Comparison of ENCODE assay signal across 10 cellular contexts in genomic region chr7:155860840-155861479, GRCh38. TPM values are rescaled to one million over a fixed set of nuclear protein-coding genes. Genes with fewer than 3 reads are reported as not detected.
A peak's percentile ranks its signal among the peaks of the same experiment; 100 is the strongest.
DNase-seq lines count a peak whose midpoint lies in the region; ATAC-seq, FAIRE-seq and TF ChIP-seq lines count a peak whose summit lies in the region.
"Had no signal": no experiment of that assay in that cellular context is flagged by ENCODE, and none has a peak within 500 bp of the region (broad histone marks: within the 10 kb centered on the region; RNA-seq: fewer than 3 reads in every experiment).

No MANE protein-coding gene starts in this region.

- H3K27ac ChIP-seq in CD4-positive, alpha-beta T cell (ENCODE audit: low read depth, low read length): no peak overlapping the region
- H3K27ac ChIP-seq: gastrocnemius medialis had no signal

- no peak overlapping the region for H3K27ac Mint-ChIP-seq in HFFc6
- no peak overlapping the region for H3K27ac Mint-ChIP-seq in CD4-positive, alpha-beta T cell

- no peak for FAIRE-seq in RCC 7860 (lab: Jason Lieb, UNC)

- H3K9me3 ChIP-seq in CD4-positive, alpha-beta T cell (ENCODE audit: control insufficient read depth, low read length): no peaks in the 10 kb centered on the region
- H3K9me3 ChIP-seq: gastrocnemius medialis had no signal

- peaks cover 7% of the 10 kb centered on the region; the same call in 1 of the 2 replicates for H3K9me3 Mint-ChIP-seq in HFFc6
- no peaks in the 10 kb centered on the region for H3K9me3 Mint-ChIP-seq in CD4-positive, alpha-beta T cell

- H3K27me3 Mint-ChIP-seq in HFFc6 (ENCODE audit: insufficient read depth): peaks cover 2% of the 10 kb centered on the region
- H3K27me3 Mint-ChIP-seq in CD4-positive, alpha-beta T cell: peaks cover 8% of the 10 kb centered on the region

- intact Hi-C loops in CD4-positive, alpha-beta T cell (cut with DNase I, micrococcal nuclease): no loop called here

- no peaks in the 10 kb centered on the region for H3K27me3 ChIP-seq in CD4-positive, alpha-beta T cell (ENCODE audit: control insufficient read depth, insufficient read depth, low read length)

- TF ChIP-seq CTCF in fibroblast of villous mesenchyme (IDR thresholded peaks at IDR 0.05; ENCODE audit: insufficient read depth, low read depth, low read length) (no peak), HFFc6 (IDR thresholded peaks at IDR 0.05) (no peak)
- no peak for TF ChIP-seq CTCF in CD4-positive, alpha-beta T cell (IDR thresholded peaks at IDR 0.05)

- H3K4me1 Mint-ChIP-seq in HFFc6 (ENCODE audit: low read depth): no peaks in the 10 kb centered on the region
- H3K4me1 Mint-ChIP-seq in CD4-positive, alpha-beta T cell (ENCODE audit: low read depth): no peaks in the 10 kb centered on the region

- POLR2A ChIA-PET in CD4-positive, alpha-beta T cell (lab: Charles Lee): no interaction called here

- no peak for ATAC-seq in GM21576 (IDR thresholded peaks at IDR 0.05; ENCODE audit: unreplicated experiment)
- ATAC-seq in CD4-positive, alpha-beta T cell (ENCODE audit: poor library complexity): no peak
- ATAC-seq: gastrocnemius medialis had no signal

- DNase-seq in LHCN-M2 (ENCODE audit: low read depth) (peak; percentile 61), RCC 7860 (ENCODE audit: low spot score) (peak; percentile 26), fibroblast of villous mesenchyme (ENCODE audit: low read depth) (peak; percentile 34), smooth muscle cell of the brain vasculature (ENCODE audit: low read depth, low spot score) (peak; percentile 24), HFFc6 (no peak)
- no peak for DNase-seq in CD4-positive, alpha-beta T cell
- DNase-seq: activated naive CD4-positive, alpha-beta T cell treated with Interleukin-2 at 50 U/mL for 16 hours; gastrocnemius medialis had no signal

- CTCF ChIA-PET in CD4-positive, alpha-beta T cell (lab: Charles Lee): no interaction called here

- no peaks in the 10 kb centered on the region; the same call in 1 of the 2 replicates for H3K36me3 Mint-ChIP-seq in HFFc6 (ENCODE audit: low read depth)
- no peaks in the 10 kb centered on the region for H3K36me3 Mint-ChIP-seq in CD4-positive, alpha-beta T cell (ENCODE audit: low read depth)

- no peak overlapping the region for H3K4me3 Mint-ChIP-seq in HFFc6
- H3K4me3 Mint-ChIP-seq in CD4-positive, alpha-beta T cell: no peak overlapping the region

- no peak overlapping the region for H3K4me3 ChIP-seq in fibroblast of villous mesenchyme (ENCODE audit: low read depth, low read length)
- H3K4me3 ChIP-seq: gastrocnemius medialis had no signal

RNA-seq across cellular contexts. Expression of gene SHH, which starts 48.7 kb away (rescaled TPM):
- total RNA-seq in LHCN-M2 (2014; rRNA removed) (not detected in 2 replicates), fibroblast of villous mesenchyme (not detected in 2 replicates)
- polyA plus RNA-seq in LHCN-M2 (2012): not detected
- not detected for total RNA-seq in HFFc6 (2021; fragmentation: NEBNext Ultra II Directional; extraction: Animal tissue kit (Norgen Biotek cat#: 25700))
- not detected for total RNA-seq in CD4-positive, alpha-beta T cell
- total RNA-seq: gastrocnemius medialis; T-helper 1 cell treated with Interleukin-12 subunit alpha and Interleukin-12 subunit beta and Interleukin-4 antibody, amounts not matched to agents 30 ng/mL and 1 ng/mL, for 36 hours had no signal

Comparison
In these comparisons a context has a peak if more than half of its experiments do, and no peak if none do; other contexts are left out.
1. DNase-seq: peak in LHCN-M2 (single experiment), RCC 7860 (single experiment), fibroblast of villous mesenchyme (single experiment) and smooth muscle cell of the brain vasculature (single experiment); none in HFFc6 (single experiment) and CD4-positive, alpha-beta T cell (0 of 10).